ENCODE assay signal across 8 cellular contexts in genomic region chr2:191245046-191245868, GRCh38. TPM values are rescaled to one million over a fixed set of nuclear protein-coding genes. Genes with fewer than 3 reads are reported as not detected.
DNase-seq lines count a peak whose midpoint lies in the region; ATAC-seq and TF ChIP-seq lines count a peak whose summit lies in the region.

Gene MYO1B, plus strand, starts transcription at chr2:191245404. Its CDS starts 31,492 bp downstream, at chr2:191276896.

- DNase-seq in Panc1 (ENCODE audit: low read depth, low spot score), result no peak
- peak; percentile 26 for DNase-seq in activated gamma-delta T cell treated with Interleukin-2 at 50 U/mL for 16 hours
- peak; percentile 54 for DNase-seq in germinal center (ENCODE audit: low spot score)
- DNase-seq in ovary, result peak; percentile 62 to 83 (median 75)
- DNase-seq in uterus, result peak; percentile 56 to 76

- H3K36me3 ChIP-seq in BLaER1 treated with 17β-estradiol and CSF1 and Interleukin-3, amounts not matched to agents 10 nM and 100 nM, result no peaks in the 10 kb centered on the region; a peak in 1 of 22 replicates
- no peaks in the 10 kb centered on the region for H3K36me3 ChIP-seq in HUES64 (ENCODE audit: insufficient read depth, low read length)
- H3K36me3 ChIP-seq in Panc1 (ENCODE audit: control insufficient read depth, insufficient read depth, low read length), result peaks cover 2% of the 10 kb centered on the region; the same call in 1 of the 2 replicates
- H3K36me3 ChIP-seq in ovary, result no peaks in the 10 kb centered on the region
- no peaks in the 10 kb centered on the region for H3K36me3 ChIP-seq in uterus

- H4K20me1 ChIP-seq in BLaER1 treated with 17β-estradiol and CSF1 and Interleukin-3, amounts not matched to agents 10 nM and 100 nM, result peaks cover 0 to 35% (median 12%) of the 10 kb centered on the region in 11 experiments; a peak in 9 of 22 replicates

- peaks cover 23 to 40% (median 32%) of the 10 kb centered on the region in 10 experiments for H3K4me1 ChIP-seq in BLaER1 treated with 17β-estradiol and CSF1 and Interleukin-3, amounts not matched to agents 10 nM and 100 nM
- H3K4me1 ChIP-seq in HUES64 (ENCODE audit: insufficient read depth, low read length) (peaks cover 31% of the 10 kb centered on the region), Panc1 (ENCODE audit: control insufficient read depth, insufficient read depth, low read length) (peaks cover 35% of the 10 kb centered on the region), ovary (ENCODE audit: insufficient read depth) (peaks cover 10% of the 10 kb centered on the region), uterus (peaks cover 0 to 14% of the 10 kb centered on the region in 2 donors)

- ATAC-seq in GM19455 (IDR thresholded peaks at IDR 0.05; ENCODE audit: unreplicated experiment) (peak; percentile 50), Panc1 (peak; percentile 94)

- H3K27ac ChIP-seq in BLaER1 treated with 17β-estradiol and CSF1 and Interleukin-3, amounts not matched to agents 10 nM and 100 nM, result peak within 1 kb of the TSS in 10 of 11 experiments; percentile 0 to 91 (median 86); a peak in 18 of 22 replicates
- H3K27ac ChIP-seq in HUES64 (ENCODE audit: low read depth, low read length) (peak within 1 kb of the TSS; percentile 90), Panc1 (ENCODE audit: low read length) (peak within 1 kb of the TSS; percentile 86), ovary (peak within 1 kb of the TSS; percentile 17 to 59), uterus (peak within 1 kb of the TSS; percentile 65 to 85)

- under 1% methylated on average over 112 of the region's 112 CpGs for WGBS in HUES64
- 0 to 1% (median 0%) methylated on average over 63 to 112 of the region's 112 CpGs for WGBS in ovary, 3 donors

- H3K27me3 ChIP-seq in BLaER1 treated with 17β-estradiol and CSF1 and Interleukin-3, amounts not matched to agents 10 nM and 100 nM, result peaks cover 0 to 18% (median 0%) of the 10 kb centered on the region in 11 experiments; a peak in 2 of 22 replicates
- H3K27me3 ChIP-seq in HUES64 (ENCODE audit: insufficient read depth, low read length) (peaks cover 12% of the 10 kb centered on the region), Panc1 (ENCODE audit: control insufficient read depth, insufficient read depth, low read length) (no peaks in the 10 kb centered on the region), ovary (no peaks in the 10 kb centered on the region), uterus (no peaks in the 10 kb centered on the region)

- POLR2A ChIA-PET in Panc1 (lab: Charles Lee), result interaction anchor here (0.6 kb wide), 1 partner anchor 1414 kb away, joined by 4 read pairs; no protein-coding TSS in a partner anchor

- TF ChIP-seq POLR2A in ovary (IDR thresholded peaks at IDR 0.05) (no peak), uterus (IDR thresholded peaks at IDR 0.05) (peak; percentile 31 to 47)

- TF ChIP-seq CTCF in Panc1 (IDR thresholded peaks at IDR 0.05), result peak; percentile 91
- TF ChIP-seq CTCF in ovary (IDR thresholded peaks at IDR 0.05), result peak; percentile 17 to 60 (median 21)
- TF ChIP-seq CTCF in uterus (IDR thresholded peaks at IDR 0.05), result peak; percentile 41 to 64 (median 56)

- H3K4me3 ChIP-seq in BLaER1 treated with 17β-estradiol and CSF1 and Interleukin-3, amounts not matched to agents 10 nM and 100 nM, result peak within 1 kb of the TSS; percentile 67 to 87 (median 79)
- H3K4me3 ChIP-seq in HUES64 (ENCODE audit: low read length) (peak within 1 kb of the TSS; percentile 85), Panc1 (ENCODE audit: low read depth in 2 of 2, low read length in 2 of 2) (peak within 1 kb of the TSS; percentile 83), ovary (peak within 1 kb of the TSS; percentile 47), uterus (peak within 1 kb of the TSS; percentile 46 to 96)

- no peaks in the 10 kb centered on the region; a peak in 1 of 22 replicates for H3K9me3 ChIP-seq in BLaER1 treated with 17β-estradiol and CSF1 and Interleukin-3, amounts not matched to agents 10 nM and 100 nM (replicated peaks in 1 of 11)
- no peaks in the 10 kb centered on the region for H3K9me3 ChIP-seq in HUES64 (ENCODE audit: insufficient read depth, low read depth, low read length)
- no peaks in the 10 kb centered on the region for H3K9me3 ChIP-seq in Panc1 (ENCODE audit: control insufficient read depth, insufficient read depth, low read depth, low read length)
- no peaks in the 10 kb centered on the region for H3K9me3 ChIP-seq in ovary
- H3K9me3 ChIP-seq in uterus, result no peaks in the 10 kb centered on the region

- in situ Hi-C loops in Panc1 (cut with HindIII; ENCODE audit: low pct_unique_long_range_greater_than_20kb, low sequenced_read_pairs), result no loop called here

- H3K4me2 ChIP-seq in BLaER1 treated with 17β-estradiol and CSF1 and Interleukin-3, amounts not matched to agents 10 nM and 100 nM, result peak within 1 kb of the TSS; percentile 73 to 98 (median 91)

- H3K9ac ChIP-seq in BLaER1 treated with 17β-estradiol and CSF1 and Interleukin-3, amounts not matched to agents 10 nM and 100 nM, result peak within 1 kb of the TSS; percentile 68 to 92 (median 84)
- H3K9ac ChIP-seq in HUES64 (ENCODE audit: low read depth, low read length), result peak within 1 kb of the TSS; percentile 93

- CTCF ChIA-PET in Panc1 (lab: Charles Lee), result interaction anchor here (0.6 to 2.4 kb wide), 2 partner anchors 27 to 77 kb away, joined by 3 to 8 read pairs; no protein-coding TSS in a partner anchor

- BruUV-seq in Panc1 (replicated peaks; lab: Mats Ljungman, UMichigan), result no TSS peak

- TF ChIP-seq EP300 in ovary (IDR thresholded peaks at IDR 0.05), result no peak

- intact Hi-C loops in Panc1 (cut with micrococcal nuclease; ENCODE audit: unreplicated experiment), result loop anchor here (2.0 kb wide), 1 partner anchor 26 kb away; no protein-coding TSS in a partner anchor
- intact Hi-C loops in ovary (cut with DNase I), result loop anchor here in 3 of 4 donors (5.0 to 10.0 kb wide), 3 partner anchors 60 to 260 kb away; no protein-coding TSS in a partner anchor
- intact Hi-C loops in uterus (cut with DNase I; ENCODE audit: low total_unique reads), result no loop called here

RNA-seq across cellular contexts. Expression of gene MYO1B, which starts in this region (rescaled TPM):
- 48.2 TPM for polyA plus RNA-seq in HUES64 (2013, experiment 1 of 2)
- polyA plus RNA-seq in HUES64 (2013, experiment 2 of 2), result 47.1 TPM
- total RNA-seq in Panc1 (2021; ENCODE audit: unreplicated experiment) (51.5 TPM), ovary (10 to 100 TPM; 17.6 to 34.7 (median 27.3) TPM), uterus (100 to 1,000 TPM in 1 of 4 donors, 10 to 100 TPM in 3; 10.3 to 169 (median 29.5) TPM)
- polyA plus RNA-seq in Panc1 (2012; ENCODE audit: insufficient read length), result 25.9 TPM
- 10 to 100 TPM; 15.8 to 32.1 TPM for polyA plus RNA-seq in ovary

Comparison
In these comparisons a context has a peak if more than half of its experiments do, and no peak if none do; other contexts are left out.
1. H3K27ac ChIP-seq: peak in every context shown above with its lines; median percentile 90 in HUES64; 86 in BLaER1 treated with 17β-estradiol and CSF1 and Interleukin-3, amounts not matched to agents 10 nM and 100 nM; 86 in Panc1; 75 in uterus; 38 in ovary.
2. CTCF ChIP-seq: peak in every context shown above with its lines; median percentile 91 in Panc1; 56 in uterus; 21 in ovary.